Comparison of ENCODE assay signal across 24 cellular contexts in genomic region chr6:158083687-158084325, GRCh38.
"Had no signal": no experiment of that assay in that cellular context is flagged by ENCODE, and none has a peak within 500 bp of the region (broad histone marks: within the 10 kb centered on the region; RNA-seq: fewer than 3 reads in every experiment).

No MANE protein-coding gene starts in this region.

- H3K27ac Mint-ChIP-seq: activated naive CD8-positive, alpha-beta T cell treated with anti-CD3 and anti-CD28 coated beads for 36 hours; naive B cell had no signal

- H3K9me3 ChIP-seq: breast epithelium, spleen, testis, vagina had no signal

- ATAC-seq: left lobe of liver had no signal

- H3K4me1 Mint-ChIP-seq: activated naive CD8-positive, alpha-beta T cell treated with anti-CD3 and anti-CD28 coated beads for 36 hours had no signal

- H3K27ac ChIP-seq: breast epithelium, testis, vagina had no signal

- H3K27me3 Mint-ChIP-seq: activated naive CD8-positive, alpha-beta T cell treated with anti-CD3 and anti-CD28 coated beads for 36 hours; naive B cell; progenitor cell of endocrine pancreas had no signal

- H3K27me3 ChIP-seq: breast epithelium, spleen, testis, vagina had no signal

- H3K9me3 Mint-ChIP-seq: activated naive CD8-positive, alpha-beta T cell treated with anti-CD3 and anti-CD28 coated beads for 36 hours; naive B cell had no signal

- H3K4me3 Mint-ChIP-seq: activated naive CD8-positive, alpha-beta T cell treated with anti-CD3 and anti-CD28 coated beads for 36 hours; naive B cell had no signal

- H3K4me3 ChIP-seq: breast epithelium, lung, spleen, testis, vagina had no signal

- H3K4me1 ChIP-seq: breast epithelium, vagina had no signal

- DNase-seq: activated CD4-positive, alpha-beta T cell treated with anti-CD3 and anti-CD28 coated beads, Interleukin-2, amount 50 U/mL, for 48 hours; activated CD8-positive, alpha-beta memory T cell treated with anti-CD3 and anti-CD28 coated beads, Interleukin-2, amount 50 U/mL, for 48 hours; activated naive CD4-positive, alpha-beta T cell treated with Interleukin-2 at 50 U/mL for 16 hours; activated naive CD8-positive, alpha-beta T cell treated with anti-CD3 and anti-CD28 coated beads for 36 hours; activated T-cell treated with anti-CD3 and anti-CD28 coated beads, Interleukin-2, amount 50 U/mL, for 48 hours; cerebellar nuclear complex; cortex of kidney; erythroblast; foreskin melanocyte; kidney; naive B cell; occipital lobe; retina; spleen; stimulated activated CD4-positive, alpha-beta T cell treated with anti-CD3 and anti-CD28 coated beads, Interleukin-4, amount 100 ng/mL, for 1 hour; stimulated activated naive CD4-positive, alpha-beta T cell; testis; trophoblast cell had no signal

- FAIRE-seq: kidney, TTC549 had no signal
